Comparison of ENCODE assay signal across 13 cellular contexts in genomic region chr1:160494620-160495019, GRCh38. TPM values are rescaled to one million over a fixed set of nuclear protein-coding genes. Genes with fewer than 3 reads are reported as not detected.
A peak's percentile ranks its signal among the peaks of the same experiment; 100 is the strongest.
DNase-seq lines count a peak whose midpoint lies in the region; ATAC-seq and TF ChIP-seq lines count a peak whose summit lies in the region.
"Had no signal": no experiment of that assay in that cellular context is flagged by ENCODE, and none has a peak within 500 bp of the region (broad histone marks: within the 10 kb centered on the region; RNA-seq: fewer than 3 reads in every experiment).

No MANE protein-coding gene starts in this region.

- H3K9me3 ChIP-seq in Panc1 (ENCODE audit: control insufficient read depth, insufficient read depth, low read depth, low read length), result no peaks in the 10 kb centered on the region
- H3K9me3 ChIP-seq: testis had no signal

- intact Hi-C loops in Panc1 (cut with micrococcal nuclease; ENCODE audit: unreplicated experiment), result no loop called here

- no TSS peak for BruUV-seq in Panc1 (replicated peaks; lab: Mats Ljungman, UMichigan)

- H3K27ac ChIP-seq in Panc1 (ENCODE audit: low read length) (no peak overlapping the region), foreskin keratinocyte (no peak overlapping the region)
- H3K27ac ChIP-seq: testis had no signal

- no peaks in the 10 kb centered on the region for H3K4me1 ChIP-seq in Panc1 (ENCODE audit: control insufficient read depth, insufficient read depth, low read length)
- H3K4me1 ChIP-seq in foreskin keratinocyte, result no peaks in the 10 kb centered on the region
- H3K4me1 ChIP-seq: testis had no signal

- in situ Hi-C loops in Panc1 (cut with HindIII; ENCODE audit: low pct_unique_long_range_greater_than_20kb, low sequenced_read_pairs), result no loop called here

- POLR2A ChIA-PET in AG04449 (lab: Yijun Ruan, JAX), result no interaction called here
- POLR2A ChIA-PET in Panc1 (lab: Charles Lee), result no interaction called here

- CTCF ChIA-PET in AG04449 (lab: Yijun Ruan, JAX), result no interaction called here
- CTCF ChIA-PET in Panc1 (lab: Charles Lee), result no interaction called here

- ATAC-seq in Panc1, result no peak
- no peak for ATAC-seq in foreskin keratinocyte
- ATAC-seq in HG03565 (IDR thresholded peaks at IDR 0.05; ENCODE audit: unreplicated experiment), result no peak

- H3K4me3 ChIP-seq in AG04449 (ENCODE audit: low read depth, low read length), result no peak overlapping the region
- no peak overlapping the region for H3K4me3 ChIP-seq in GM12865 (ENCODE audit: low read depth, low read length)
- no peak overlapping the region for H3K4me3 ChIP-seq in Panc1 (ENCODE audit: low read depth in 2 of 2, low read length in 2 of 2)
- H3K4me3 ChIP-seq: testis had no signal

- DNase-seq in AG04449 (ENCODE audit: low read depth, low spot score), result no peak
- DNase-seq in GM12865 (ENCODE audit: low read depth), result no peak
- DNase-seq in Panc1 (ENCODE audit: low read depth, low spot score), result no peak
- DNase-seq in foreskin keratinocyte, result no peak
- no peak for DNase-seq in islet precursor cell
- DNase-seq in NCI-H146 treated with DMSO at 0.1 percent for 48 hours (lab: John Stamatoyannopoulos, UW; ENCODE audit: unreplicated experiment), result no peak
- no peak for DNase-seq in activated CD4-positive, CD25-positive, alpha-beta regulatory T cell treated with anti-CD3 and anti-CD28 coated beads, Interleukin-2, amount 50 U/mL, for 72 hours
- DNase-seq: activated CD8-positive, alpha-beta memory T cell treated with anti-CD3 and anti-CD28 coated beads for 24 hours; nephron progenitor cell; stimulated activated CD4-positive, alpha-beta T cell treated with anti-CD3 and anti-CD28 coated beads, Interleukin-4, amount 100 ng/mL, for 1 hour; testis had no signal

- TF ChIP-seq CTCF in AG04449 (IDR thresholded peaks at IDR 0.05; ENCODE audit: insufficient read depth, low read length, missing control alignments) (peak; percentile 21), GM12865 (IDR thresholded peaks at IDR 0.05; ENCODE audit: insufficient read depth, low read depth, low read length, missing control alignments) (peak; percentile 20), Panc1 (IDR thresholded peaks at IDR 0.05) (peak; percentile 59), foreskin keratinocyte (conservative IDR thresholded peaks at IDR 0.05) (peak; percentile 53)

- H3K27me3 ChIP-seq in Panc1 (ENCODE audit: control insufficient read depth, insufficient read depth, low read length) (0 out of 2 replicates have a peak, but pooled peaks cover 2% of the 10 kb centered on the region), foreskin keratinocyte (peaks cover 20% of the 10 kb centered on the region)
- H3K27me3 ChIP-seq: testis had no signal

- no peaks in the 10 kb centered on the region for H3K36me3 ChIP-seq in Panc1 (ENCODE audit: control insufficient read depth, insufficient read depth, low read length)

RNA-seq across cellular contexts. Expression of gene SLAMF6, which starts 28.4 kb away (rescaled TPM):
- total RNA-seq in Panc1 (2021; ENCODE audit: unreplicated experiment), result not detected
- not detected for polyA plus RNA-seq in Panc1 (2012; ENCODE audit: insufficient read length)
- total RNA-seq in foreskin keratinocyte, result not detected in 2 replicates
- not detected in 2 replicates for polyA plus RNA-seq in foreskin keratinocyte
- total RNA-seq: RPMI7951 had no signal
